Comparison of ENCODE assay signal across 37 cellular contexts in genomic region chr4:24403263-24403662, GRCh38.
"Had no signal": no experiment of that assay in that cellular context is flagged by ENCODE, and none has a peak within 500 bp of the region (broad histone marks: within the 10 kb centered on the region; RNA-seq: fewer than 3 reads in every experiment).

No MANE protein-coding gene starts in this region.

- DNase-seq: activated effector memory CD4-positive, alpha-beta T cell treated with anti-CD3 and anti-CD28 coated beads, Interleukin-2, amount 50 U/mL, for 16 hours; activated effector memory CD4-positive, alpha-beta T cell treated with Interleukin-2 at 50 U/mL for 16 hours; activated gamma-delta T cell; activated gamma-delta T cell treated with Interleukin-2 at 50 U/mL for 16 hours; activated naive CD4-positive, alpha-beta T cell; activated naive CD4-positive, alpha-beta T cell treated with anti-CD3 and anti-CD28 coated beads for 36 hours; activated naive CD4-positive, alpha-beta T cell treated with anti-CD3 and anti-CD28 coated beads, Interleukin-2, amount 10 ng/mL, durations not matched to agents 7 days and 5 days; activated naive CD4-positive, alpha-beta T cell treated with anti-CD3 and anti-CD28 coated beads, Interleukin-2, amount 50 U/mL, for 16 hours; activated naive CD4-positive, alpha-beta T cell treated with Interleukin-2 at 50 U/mL for 16 hours; activated naive CD8-positive, alpha-beta T cell treated with anti-CD3 and anti-CD28 coated beads for 36 hours; activated naive CD8-positive, alpha-beta T cell treated with anti-CD3 and anti-CD28 coated beads, Interleukin-2, amount 10 ng/mL, durations not matched to agents 7 days and 5 days; activated naive CD8-positive, alpha-beta T cell treated with anti-CD3 and anti-CD28 coated beads, Interleukin-2, amount 50 U/mL, for 24 hours; activated T-cell treated with anti-CD3 and anti-CD28 coated beads for 4 hours; activated T-cell treated with anti-CD3 and anti-CD28 coated beads, Interleukin-2, amount 50 U/mL, for 1 hour; activated T-cell treated with anti-CD3 and anti-CD28 coated beads, Interleukin-2, amount 50 U/mL, for 24 hours; activated T-cell treated with anti-CD3 and anti-CD28 coated beads, Interleukin-2, amount 50 U/mL, for 4 hours; activated T-cell treated with anti-CD3 and anti-CD28 coated beads, Interleukin-2, amount 50 U/mL, for 48 hours; activated T-cell treated with anti-CD3 and anti-CD28 coated beads, Interleukin-2, amount 50 U/mL, for 72 hours; adrenal gland; amniotic stem cell; amygdala; aorta; body of pancreas; brain microvascular endothelial cell; central memory CD4-positive, alpha-beta T cell; cerebellar nuclear complex had no signal

- H3K27ac ChIP-seq: adrenal gland, ascending aorta, body of pancreas, brain microvascular endothelial cell, breast epithelium, cardiac muscle cell had no signal

- H3K4me3 ChIP-seq: adrenal gland, ascending aorta, body of pancreas, breast epithelium, cardiac muscle cell had no signal

- H3K9me3 ChIP-seq: adrenal gland, ascending aorta, body of pancreas, breast epithelium had no signal

- H3K27me3 ChIP-seq: adrenal gland, ascending aorta, body of pancreas, brain microvascular endothelial cell, breast epithelium, cardiac muscle cell had no signal

- H3K36me3 ChIP-seq: adrenal gland, ascending aorta, brain microvascular endothelial cell, breast epithelium, cardiac muscle cell had no signal

- H3K9me3 Mint-ChIP-seq: activated naive CD4-positive, alpha-beta T cell treated with anti-CD3 and anti-CD28 coated beads for 36 hours; activated naive CD4-positive, alpha-beta T cell treated with anti-CD3 and anti-CD28 coated beads, Interleukin-2, amount 10 ng/mL, durations not matched to agents 7 days and 5 days; activated naive CD4-positive, alpha-beta T cell treated with anti-CD3 and anti-CD28 coated beads, Interleukin-2, amount 50 U/mL, for 24 hours; activated naive CD4-positive, alpha-beta T cell treated with anti-CD3 and anti-CD28 coated beads, Interleukin-2, amount 50 U/mL, for 72 hours; activated naive CD8-positive, alpha-beta T cell treated with anti-CD3 and anti-CD28 coated beads for 36 hours; activated naive CD8-positive, alpha-beta T cell treated with anti-CD3 and anti-CD28 coated beads, Interleukin-2, amount 10 ng/mL, durations not matched to agents 7 days and 5 days; activated T-cell treated with anti-CD3 and anti-CD28 coated beads, Interleukin-2, amount 50 U/mL, for 24 hours; activated T-cell treated with anti-CD3 and anti-CD28 coated beads, Interleukin-2, amount 50 U/mL, for 4 hours; activated T-cell treated with anti-CD3 and anti-CD28 coated beads, Interleukin-2, amount 50 U/mL, for 72 hours; activated T-helper 1 cell treated with anti-CD3 and anti-CD28 coated beads, Interleukin-12 subunit alpha, Interleukin-12 subunit beta, Interleukin-2, Interleukin-4 antibody, amounts not matched to agents 30 ng/mL and 10 ng/mL and 1 ng/mL, durations not matched to agents 14 hours and 24 hours and 36 hours; activated T-helper 17 cell treated with anti-CD3 and anti-CD28 coated beads, Interleukin-2, amount 50 U/mL, for 72 hours; activated T-helper 2 cell treated with anti-CD3 and anti-CD28 coated beads, Interferon-gamma antibody, Interleukin-2, Interleukin-4, amounts not matched to agents 10 μg/mL and 5 μg/mL and 100 μg/mL, durations not matched to agents 14 hours and 24 hours and 36 hours; central memory CD8-positive, alpha-beta T cell had no signal

- H3K27me3 Mint-ChIP-seq: activated naive CD8-positive, alpha-beta T cell treated with anti-CD3 and anti-CD28 coated beads, Interleukin-2, amount 50 U/mL, for 24 hours; brain had no signal

- H3K4me1 ChIP-seq: adrenal gland, ascending aorta, body of pancreas, breast epithelium had no signal

- ATAC-seq: activated naive CD4-positive, alpha-beta T cell treated with anti-CD3 and anti-CD28 coated beads, Interleukin-2, amount 50 U/mL, for 72 hours; activated naive CD8-positive, alpha-beta T cell treated with anti-CD3 and anti-CD28 coated beads, Interleukin-2, amount 50 U/mL, for 24 hours; activated T-cell treated with anti-CD3 and anti-CD28 coated beads, Interleukin-2, amount 50 U/mL, for 4 hours; activated T-cell treated with anti-CD3 and anti-CD28 coated beads, Interleukin-2, amount 50 U/mL, for 72 hours; activated T-helper 17 cell treated with anti-CD3 and anti-CD28 coated beads, Interleukin-2, amount 50 U/mL, for 72 hours; body of pancreas had no signal

- H3K27ac Mint-ChIP-seq: activated naive CD4-positive, alpha-beta T cell treated with anti-CD3 and anti-CD28 coated beads for 36 hours; activated naive CD4-positive, alpha-beta T cell treated with anti-CD3 and anti-CD28 coated beads, Interleukin-2, amount 10 ng/mL, durations not matched to agents 7 days and 5 days; activated naive CD4-positive, alpha-beta T cell treated with anti-CD3 and anti-CD28 coated beads, Interleukin-2, amount 50 U/mL, for 24 hours; activated naive CD4-positive, alpha-beta T cell treated with anti-CD3 and anti-CD28 coated beads, Interleukin-2, amount 50 U/mL, for 72 hours; activated naive CD8-positive, alpha-beta T cell; activated naive CD8-positive, alpha-beta T cell treated with anti-CD3 and anti-CD28 coated beads for 36 hours; activated naive CD8-positive, alpha-beta T cell treated with anti-CD3 and anti-CD28 coated beads, Interleukin-2, amount 10 ng/mL, durations not matched to agents 7 days and 5 days; activated naive CD8-positive, alpha-beta T cell treated with anti-CD3 and anti-CD28 coated beads, Interleukin-2, amount 50 U/mL, for 24 hours; activated T-cell treated with anti-CD3 and anti-CD28 coated beads, Interleukin-2, amount 50 U/mL, for 24 hours; activated T-cell treated with anti-CD3 and anti-CD28 coated beads, Interleukin-2, amount 50 U/mL, for 72 hours; activated T-helper 1 cell treated with anti-CD3 and anti-CD28 coated beads, Interleukin-12 subunit alpha, Interleukin-12 subunit beta, Interleukin-2, Interleukin-4 antibody, amounts not matched to agents 30 ng/mL and 10 ng/mL and 1 ng/mL, durations not matched to agents 14 hours and 24 hours and 36 hours; activated T-helper 17 cell treated with anti-CD3 and anti-CD28 coated beads, Interleukin-2, amount 50 U/mL, for 72 hours; activated T-helper 2 cell treated with anti-CD3 and anti-CD28 coated beads, Interferon-gamma antibody, Interleukin-2, Interleukin-4, amounts not matched to agents 10 μg/mL and 5 μg/mL and 100 μg/mL, durations not matched to agents 14 hours and 24 hours and 36 hours; brain had no signal

- H3K36me3 Mint-ChIP-seq: activated naive CD4-positive, alpha-beta T cell treated with anti-CD3 and anti-CD28 coated beads, Interleukin-2, amount 10 ng/mL, durations not matched to agents 7 days and 5 days; activated naive CD4-positive, alpha-beta T cell treated with anti-CD3 and anti-CD28 coated beads, Interleukin-2, amount 50 U/mL, for 24 hours; activated naive CD4-positive, alpha-beta T cell treated with anti-CD3 and anti-CD28 coated beads, Interleukin-2, amount 50 U/mL, for 72 hours; activated naive CD8-positive, alpha-beta T cell; activated naive CD8-positive, alpha-beta T cell treated with anti-CD3 and anti-CD28 coated beads for 36 hours; activated naive CD8-positive, alpha-beta T cell treated with anti-CD3 and anti-CD28 coated beads, Interleukin-2, amount 10 ng/mL, durations not matched to agents 7 days and 5 days; brain had no signal

- H3K4me3 Mint-ChIP-seq: activated naive CD4-positive, alpha-beta T cell treated with anti-CD3 and anti-CD28 coated beads for 36 hours; activated naive CD4-positive, alpha-beta T cell treated with anti-CD3 and anti-CD28 coated beads, Interleukin-2, amount 10 ng/mL, durations not matched to agents 7 days and 5 days; activated naive CD4-positive, alpha-beta T cell treated with anti-CD3 and anti-CD28 coated beads, Interleukin-2, amount 50 U/mL, for 24 hours; activated naive CD8-positive, alpha-beta T cell; activated naive CD8-positive, alpha-beta T cell treated with anti-CD3 and anti-CD28 coated beads for 36 hours; activated naive CD8-positive, alpha-beta T cell treated with anti-CD3 and anti-CD28 coated beads, Interleukin-2, amount 10 ng/mL, durations not matched to agents 7 days and 5 days; activated naive CD8-positive, alpha-beta T cell treated with anti-CD3 and anti-CD28 coated beads, Interleukin-2, amount 50 U/mL, for 24 hours; activated T-cell treated with anti-CD3 and anti-CD28 coated beads, Interleukin-2, amount 50 U/mL, for 24 hours; activated T-cell treated with anti-CD3 and anti-CD28 coated beads, Interleukin-2, amount 50 U/mL, for 4 hours; activated T-cell treated with anti-CD3 and anti-CD28 coated beads, Interleukin-2, amount 50 U/mL, for 72 hours; activated T-helper 1 cell treated with anti-CD3 and anti-CD28 coated beads, Interleukin-12 subunit alpha, Interleukin-12 subunit beta, Interleukin-2, Interleukin-4 antibody, amounts not matched to agents 30 ng/mL and 10 ng/mL and 1 ng/mL, durations not matched to agents 14 hours and 24 hours and 36 hours; activated T-helper 17 cell treated with anti-CD3 and anti-CD28 coated beads, Interleukin-2, amount 50 U/mL, for 72 hours; brain; central memory CD8-positive, alpha-beta T cell had no signal

- H3K4me1 Mint-ChIP-seq: activated naive CD4-positive, alpha-beta T cell treated with anti-CD3 and anti-CD28 coated beads, Interleukin-2, amount 10 ng/mL, durations not matched to agents 7 days and 5 days; activated naive CD4-positive, alpha-beta T cell treated with anti-CD3 and anti-CD28 coated beads, Interleukin-2, amount 50 U/mL, for 24 hours; activated naive CD8-positive, alpha-beta T cell treated with anti-CD3 and anti-CD28 coated beads for 36 hours; activated naive CD8-positive, alpha-beta T cell treated with anti-CD3 and anti-CD28 coated beads, Interleukin-2, amount 10 ng/mL, durations not matched to agents 7 days and 5 days; activated naive CD8-positive, alpha-beta T cell treated with anti-CD3 and anti-CD28 coated beads, Interleukin-2, amount 50 U/mL, for 24 hours; activated T-helper 17 cell treated with anti-CD3 and anti-CD28 coated beads, Interleukin-2, amount 50 U/mL, for 72 hours; central memory CD8-positive, alpha-beta T cell had no signal
